In the genomic region with DNA sequence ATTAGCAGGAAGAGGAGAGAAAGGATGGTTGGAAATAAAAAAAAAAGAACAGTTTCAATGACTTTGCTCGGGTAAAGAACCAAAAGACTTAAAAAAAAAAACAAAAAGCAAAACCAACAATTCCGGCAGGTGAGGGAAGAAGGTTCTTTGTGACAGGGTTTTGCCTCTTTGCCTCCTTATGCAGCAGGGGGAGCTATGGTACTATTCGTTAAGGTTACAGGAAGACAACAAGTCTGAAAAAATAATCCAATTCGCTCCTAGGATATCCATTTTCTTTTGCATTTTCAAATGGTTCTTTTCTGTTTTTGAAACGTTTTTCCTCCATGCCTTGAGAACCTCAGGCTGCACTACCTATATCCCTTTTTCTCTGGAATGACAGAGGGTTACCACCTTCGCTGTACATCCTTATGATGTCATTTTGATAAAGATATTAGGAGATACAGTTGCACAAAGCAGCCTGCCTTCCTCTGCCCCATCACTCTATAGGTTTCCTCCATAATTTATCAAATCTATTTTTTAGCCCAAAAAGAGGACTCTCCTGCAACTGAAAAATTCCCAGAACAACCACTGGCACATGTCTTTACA, we compare ENCODE assay signal across 8 cellular contexts. TPM values are rescaled to one million over a fixed set of nuclear protein-coding genes. Genes with fewer than 3 reads are reported as not detected.
DNase-seq lines count a peak whose midpoint lies in the region; ATAC-seq and FAIRE-seq lines count a peak whose summit lies in the region.

No MANE protein-coding gene starts in this region.

- DNase-seq in CMK (ENCODE audit: low read depth) (peak; percentile 9), NCI-H1694 (lab: John Stamatoyannopoulos, UW) (peak; percentile 34), fibroblast of the conjunctiva (ENCODE audit: low read depth) (peak; percentile 68), renal cortical epithelial cell (ENCODE audit: low read depth) (peak; percentile 83)

- peak; percentile 49 for FAIRE-seq in TTC549 (lab: Jason Lieb, UNC)

- peak; percentile 50 for ATAC-seq in GM18868 (IDR thresholded peaks at IDR 0.05; ENCODE audit: unreplicated experiment)
- no peak for ATAC-seq in GM19023 (IDR thresholded peaks at IDR 0.05; ENCODE audit: unreplicated experiment)
- no peak for ATAC-seq in HG03139 (IDR thresholded peaks at IDR 0.05; ENCODE audit: unreplicated experiment)

RNA-seq across cellular contexts. Expression of a gene that starts 55.0 kb away (rescaled TPM):
- 3.5 and 8.0 TPM in 2 replicates for total RNA-seq in renal cortical epithelial cell

Comparison
In these comparisons a context has a peak if more than half of its experiments do, and no peak if none do; other contexts are left out.
1. DNase-seq: peak in every context shown above with its lines; median percentile 83 in renal cortical epithelial cell; 68 in fibroblast of the conjunctiva; 34 in NCI-H1694; 9 in CMK.